1 cellular context compared by ENCODE assay signal in genomic region chr12:102484017-102484731, GRCh38.
TF ChIP-seq lines count a peak whose summit lies in the region.

No MANE protein-coding gene starts in this region.

TF ChIP-seq in H1, 55 proteins besides CTCF, POLR2A, EP300 and RAD21 (continued from another document):
- TF ChIP-seq SRF (IDR thresholded peaks at IDR 0.05; ENCODE audit: low read depth, low read length) (no peak), TAF7 (optimal IDR thresholded peaks at IDR 0.05; ENCODE audit: borderline replicate concordance, low read depth, low read length) (no peak)
